In genomic region chr6:42627044-42627443, GRCh38 we compare ENCODE assay signal across 19 cellular contexts.
DNase-seq lines count a peak whose midpoint lies in the region; ATAC-seq and TF ChIP-seq lines count a peak whose summit lies in the region.
"Had no signal": no experiment of that assay in that cellular context is flagged by ENCODE, and none has a peak within 500 bp of the region (broad histone marks: within the 10 kb centered on the region; RNA-seq: fewer than 3 reads in every experiment).

No MANE protein-coding gene starts in this region.

- POLR2A ChIA-PET in CD4-positive, alpha-beta T cell (lab: Charles Lee): no interaction called here
- POLR2A ChIA-PET in naive thymus-derived CD8-positive, alpha-beta T cell (lab: Charles Lee): no interaction called here

- H3K27me3 ChIP-seq in CD4-positive, alpha-beta T cell (ENCODE audit: control insufficient read depth, insufficient read depth, low read length): no peaks in the 10 kb centered on the region
- H3K27me3 ChIP-seq: BLaER1 treated with 17β-estradiol and CSF1 and Interleukin-3, amounts not matched to agents 10 nM and 100 nM; Peyer's patch had no signal

- no peak for DNase-seq in CD4-positive, alpha-beta T cell
- DNase-seq in ELF-1 (ENCODE audit: low read depth, low spot score) (peak; percentile 15), NCI-H524 treated with DMSO at 0.1 percent for 48 hours (lab: John Stamatoyannopoulos, UW) (no peak)
- no peak for DNase-seq in central memory CD8-positive, alpha-beta T cell (ENCODE audit: low spot score in 2 of 2)
- DNase-seq in naive thymus-derived CD8-positive, alpha-beta T cell: no peak
- DNase-seq in activated CD4-positive, alpha-beta T cell treated with anti-CD3 and anti-CD28 coated beads, Interleukin-2, amount 50 U/mL, for 48 hours: no peak
- DNase-seq: DMS79 treated with DMSO at 0.1 percent for 48 hours, GDM1, H7, IMR-90, NCI-H1417 treated with DMSO at 0.1 percent for 48 hours, NCI-H2029, NCI-H2171 treated with DMSO at 0.1 percent for 48 hours, Peyer's patch, Right ventricle myocardium superior, SK-N-SH had no signal

- H3K4me3 Mint-ChIP-seq in CD4-positive, alpha-beta T cell: no peak overlapping the region
- H3K4me3 Mint-ChIP-seq in central memory CD8-positive, alpha-beta T cell: no peak overlapping the region
- no peak overlapping the region for H3K4me3 Mint-ChIP-seq in naive thymus-derived CD8-positive, alpha-beta T cell

- no peaks in the 10 kb centered on the region for H3K27me3 Mint-ChIP-seq in CD4-positive, alpha-beta T cell
- H3K27me3 Mint-ChIP-seq in central memory CD8-positive, alpha-beta T cell: no peaks in the 10 kb centered on the region
- H3K27me3 Mint-ChIP-seq in naive thymus-derived CD8-positive, alpha-beta T cell: no peaks in the 10 kb centered on the region

- no peak overlapping the region for H3K27ac ChIP-seq in CD4-positive, alpha-beta T cell (ENCODE audit: low read depth, low read length)
- H3K27ac ChIP-seq: BLaER1 treated with 17β-estradiol and CSF1 and Interleukin-3, amounts not matched to agents 10 nM and 100 nM; Peyer's patch had no signal

- TF ChIP-seq CTCF in CD4-positive, alpha-beta T cell (IDR thresholded peaks at IDR 0.05): no peak

- CTCF ChIA-PET in CD4-positive, alpha-beta T cell (lab: Charles Lee): no interaction called here

- H3K27ac Mint-ChIP-seq in CD4-positive, alpha-beta T cell: peak overlapping the region; percentile 52
- H3K27ac Mint-ChIP-seq in central memory CD8-positive, alpha-beta T cell (ENCODE audit: low read depth): peak overlapping the region; percentile 62
- H3K27ac Mint-ChIP-seq in naive thymus-derived CD8-positive, alpha-beta T cell: peak overlapping the region in 8 of 10 donors; percentile 13 to 83 (median 36)

- H3K36me3 Mint-ChIP-seq in CD4-positive, alpha-beta T cell (ENCODE audit: low read depth): peaks cover 71% of the 10 kb centered on the region
- peaks cover 26% of the 10 kb centered on the region for H3K36me3 Mint-ChIP-seq in central memory CD8-positive, alpha-beta T cell (ENCODE audit: insufficient read depth)
- H3K36me3 Mint-ChIP-seq in naive thymus-derived CD8-positive, alpha-beta T cell: peaks cover 0 to 74% (median 14%) of the 10 kb centered on the region in 3 donors

- no peaks in the 10 kb centered on the region for H3K9me3 Mint-ChIP-seq in CD4-positive, alpha-beta T cell
- no peaks in the 10 kb centered on the region for H3K9me3 Mint-ChIP-seq in central memory CD8-positive, alpha-beta T cell
- no peaks in the 10 kb centered on the region for H3K9me3 Mint-ChIP-seq in naive thymus-derived CD8-positive, alpha-beta T cell

- intact Hi-C loops in CD4-positive, alpha-beta T cell (cut with DNase I, micrococcal nuclease): no loop called here

- H3K9me3 ChIP-seq in CD4-positive, alpha-beta T cell (ENCODE audit: control insufficient read depth, low read length): no peaks in the 10 kb centered on the region
- H3K9me3 ChIP-seq: BLaER1 treated with 17β-estradiol and CSF1 and Interleukin-3, amounts not matched to agents 10 nM and 100 nM; Peyer's patch; SK-N-SH had no signal

- no peak for ATAC-seq in CD4-positive, alpha-beta T cell (ENCODE audit: poor library complexity)
- no peak for ATAC-seq in central memory CD8-positive, alpha-beta T cell (replicated peaks; ENCODE audit: extremely low read depth, poor library complexity, severe bottlenecking)
- ATAC-seq in naive thymus-derived CD8-positive, alpha-beta T cell: no peak
- ATAC-seq in HG03039 (IDR thresholded peaks at IDR 0.05; ENCODE audit: unreplicated experiment) (no peak), GM18858 (IDR thresholded peaks at IDR 0.05; ENCODE audit: unreplicated experiment) (no peak)

- peaks cover 8% of the 10 kb centered on the region for H3K4me1 Mint-ChIP-seq in CD4-positive, alpha-beta T cell (ENCODE audit: low read depth)
- H3K4me1 Mint-ChIP-seq in central memory CD8-positive, alpha-beta T cell: peaks cover 31% of the 10 kb centered on the region
- H3K4me1 Mint-ChIP-seq in naive thymus-derived CD8-positive, alpha-beta T cell: peaks cover 4 to 16% (median 12%) of the 10 kb centered on the region in 4 donors
